Comparison of ENCODE assay signal across 19 cellular contexts in genomic region chr2:219565130-219566080, GRCh38. TPM values are rescaled to one million over a fixed set of nuclear protein-coding genes. Genes with fewer than 3 reads are reported as not detected.
"Had no signal": no experiment of that assay in that cellular context is flagged by ENCODE, and none has a peak within 500 bp of the region (broad histone marks: within the 10 kb centered on the region; RNA-seq: fewer than 3 reads in every experiment).

No MANE protein-coding gene starts in this region.

- H3K4me2 ChIP-seq: hepatocyte had no signal

- FAIRE-seq: endothelial cell of umbilical vein, keratinocyte had no signal

- H3K27ac ChIP-seq: esophagus squamous epithelium, hepatocyte, left ventricle myocardium inferior, skin epidermis, transverse colon had no signal

- ATAC-seq: activated T-helper 17 cell treated with anti-CD3 and anti-CD28 coated beads, Interleukin-2, amount 50 U/mL, for 72 hours; natural killer cell had no signal

- DNase-seq: activated CD4-positive, alpha-beta T cell treated with anti-CD3 and anti-CD28 coated beads, Interleukin-2, amount 50 U/mL, for 48 hours; activated CD4-positive, CD25-positive, alpha-beta regulatory T cell treated with anti-CD3 and anti-CD28 coated beads, Interleukin-2, amount 50 U/mL, for 72 hours; activated naive CD4-positive, alpha-beta T cell treated with Interleukin-2 at 50 U/mL for 16 hours; cortex of kidney; effector CD4-positive, alpha-beta T cell; esophagus squamous epithelium; left ventricle myocardium inferior; natural killer cell; retina; stimulated activated CD4-positive, alpha-beta T cell treated with anti-CD3 and anti-CD28 coated beads, Interleukin-4, amount 100 ng/mL, for 4 hours; stimulated activated CD8-positive, alpha-beta memory T cell treated with anti-CD3 and anti-CD28 coated beads, Interleukin-4, amount 100 ng/mL, for 48 hours; stimulated activated naive CD4-positive, alpha-beta T cell treated with Interleukin-2 at 50 U/mL for 16 hours; transverse colon had no signal

- H3K4me3 ChIP-seq: esophagus squamous epithelium, hepatocyte, left ventricle myocardium inferior, skin epidermis, transverse colon had no signal

- H3K9me3 ChIP-seq: esophagus squamous epithelium, left ventricle myocardium inferior, transverse colon had no signal

- H2AFZ ChIP-seq: hepatocyte had no signal

- H3K36me3 ChIP-seq: transverse colon had no signal

- H3K27me3 ChIP-seq: hepatocyte had no signal

RNA-seq across cellular contexts. Expression of gene INHA, which starts 6.7 kb away (rescaled TPM):
- total RNA-seq: activated T-helper 17 cell treated with anti-CD3 and anti-CD28 coated beads, Interleukin-2, amount 50 U/mL, for 72 hours; endothelial cell of umbilical vein; esophagus squamous epithelium; glomerular endothelial cell; natural killer cell; transverse colon had no signal

RNA-seq across cellular contexts. Expression of gene TMEM198, which starts 21.6 kb away (rescaled TPM):
- total RNA-seq: endothelial cell of umbilical vein had no signal
- polyA plus RNA-seq: endothelial cell of umbilical vein had no signal
